ENCODE assay signal across 8 cellular contexts in the genomic region with DNA sequence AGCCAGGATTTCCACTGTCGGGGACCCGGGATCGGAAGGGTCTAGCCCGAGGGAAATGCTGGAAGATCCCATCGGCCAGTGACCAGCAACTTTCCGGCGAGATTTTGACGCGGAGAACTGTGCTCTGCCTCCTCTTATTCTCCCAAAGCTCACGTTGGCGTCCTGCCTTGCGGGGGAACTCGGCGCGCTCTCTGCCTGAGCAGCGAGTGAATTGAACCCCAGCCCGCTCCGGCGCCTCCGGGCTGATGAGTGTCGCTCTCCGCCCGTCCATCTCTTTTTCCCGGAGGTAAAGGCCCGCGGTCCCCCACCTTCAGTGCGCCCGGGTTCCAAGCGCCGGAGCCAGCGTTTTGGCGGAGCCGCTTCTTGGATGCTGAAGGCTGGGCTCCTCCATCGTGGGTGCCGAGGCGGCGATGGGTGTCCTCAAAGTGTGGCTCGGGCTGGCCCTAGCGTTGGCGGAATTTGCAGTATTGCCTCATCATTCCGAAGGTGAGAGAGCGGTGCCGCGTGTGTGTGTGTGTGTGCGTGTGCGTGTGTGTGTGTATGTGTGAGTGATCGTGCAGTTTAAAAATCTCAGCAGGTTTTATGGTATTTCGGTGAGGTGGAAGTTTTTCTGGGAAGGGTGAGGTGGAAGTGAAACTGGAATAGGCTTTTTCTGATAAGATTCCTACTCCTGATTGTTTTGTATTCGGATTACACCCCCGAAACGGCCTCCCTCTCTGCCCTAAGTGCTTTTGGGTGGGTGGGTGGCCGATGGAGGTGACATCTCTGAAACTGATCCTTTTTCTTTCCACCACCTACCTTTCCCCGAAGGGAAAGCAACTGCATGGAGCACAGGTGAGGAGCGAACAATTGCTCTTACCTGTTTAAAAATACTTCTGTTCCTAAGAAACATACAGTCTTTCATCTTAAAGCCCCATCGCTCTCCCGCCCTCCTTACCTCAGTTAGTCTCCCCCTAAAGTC. TPM values are rescaled to one million over a fixed set of nuclear protein-coding genes. Genes with fewer than 3 reads are reported as not detected.
A peak's percentile ranks its signal among the peaks of the same experiment; 100 is the strongest.
DNase-seq lines count a peak whose midpoint lies in the region; ATAC-seq and TF ChIP-seq lines count a peak whose summit lies in the region.

No MANE protein-coding gene starts in this region.

- H3K4me1 Mint-ChIP-seq in T-helper 1 cell treated with Interleukin-12 subunit alpha and Interleukin-12 subunit beta and Interleukin-4 antibody, amounts not matched to agents 30 μg/mL and 1 μg/mL, for 36 hours (ENCODE audit: low read depth) = peaks cover 25% of the 10 kb centered on the region

- WGBS in liver = 1% methylated on average over 56 of the region's 56 CpGs

- DNase-seq in GM03348 (ENCODE audit: low spot score) (peak; percentile 67), dorsolateral prefrontal cortex (peak; percentile 10 to 67 (median 47))
- peak; percentile 65 for DNase-seq in stimulated activated CD8-positive, alpha-beta memory T cell treated with anti-CD3 and anti-CD28 coated beads, Interleukin-4, amount 100 ng/mL, for 48 hours

- H3K27me3 Mint-ChIP-seq in T-helper 1 cell treated with Interleukin-12 subunit alpha and Interleukin-12 subunit beta and Interleukin-4 antibody, amounts not matched to agents 30 μg/mL and 1 μg/mL, for 36 hours (ENCODE audit: low read depth) = peaks cover 85% of the 10 kb centered on the region

- H3K27ac Mint-ChIP-seq in T-helper 1 cell treated with Interleukin-12 subunit alpha and Interleukin-12 subunit beta and Interleukin-4 antibody, amounts not matched to agents 30 μg/mL and 1 μg/mL, for 36 hours = peak overlapping the region; percentile 49

- H3K27me3 ChIP-seq in dorsolateral prefrontal cortex (peaks cover 0 to 3% (median 0%) of the 10 kb centered on the region in 45 donors), liver (ENCODE audit: control insufficient read depth in 4 of 4, insufficient read depth in 4 of 4, low read length in 3 of 4) (peaks cover 3 to 6% (median 4%) of the 10 kb centered on the region in 4 donors)

- ATAC-seq in HG03175 (IDR thresholded peaks at IDR 0.05; ENCODE audit: unreplicated experiment) (peak; percentile 30), GM21515 (IDR thresholded peaks at IDR 0.05; ENCODE audit: unreplicated experiment) (no peak), GM18858 (IDR thresholded peaks at IDR 0.05; ENCODE audit: unreplicated experiment) (no peak)

- no peak for TF ChIP-seq RAD21 in liver (IDR thresholded peaks at IDR 0.05)

- H3K4me3 ChIP-seq in dorsolateral prefrontal cortex (peak overlapping the region; percentile 51 to 88 (median 71)), liver (ENCODE audit: low read depth in 1 of 3, low read length in 3 of 3) (peak overlapping the region; percentile 38 to 54 (median 41))

- H3K36me3 ChIP-seq in liver (ENCODE audit: control insufficient read depth in 4 of 4, insufficient read depth in 3 of 4, low read depth in 1 of 4, low read length in 3 of 4) = no peaks in the 10 kb centered on the region

- intact Hi-C loops in dorsolateral prefrontal cortex (cut with DNase I) = loop anchor here in 1 of 2 donors (5.0 kb wide), 1 partner anchor 459 kb away; no protein-coding TSS in a partner anchor

- TF ChIP-seq CTCF in dorsolateral prefrontal cortex (IDR thresholded peaks at IDR 0.05 in 54 of 56, conservative IDR thresholded peaks at IDR 0.05 in 2 of 56; ENCODE audit: low read depth in 1 of 56, partially characterized antibody in 56 of 56) (no peak), liver (IDR thresholded peaks at IDR 0.05; ENCODE audit: low read depth, low read length, missing input control) (no peak)

- H3K9me3 Mint-ChIP-seq in T-helper 1 cell treated with Interleukin-12 subunit alpha and Interleukin-12 subunit beta and Interleukin-4 antibody, amounts not matched to agents 30 μg/mL and 1 μg/mL, for 36 hours = no peaks in the 10 kb centered on the region

- peaks cover 9 to 32% (median 27%) of the 10 kb centered on the region in 4 donors for H3K4me1 ChIP-seq in liver (ENCODE audit: control insufficient read depth in 4 of 4, insufficient read depth in 4 of 4, low read length in 3 of 4)

- H3K4me3 Mint-ChIP-seq in T-helper 1 cell treated with Interleukin-12 subunit alpha and Interleukin-12 subunit beta and Interleukin-4 antibody, amounts not matched to agents 30 μg/mL and 1 μg/mL, for 36 hours = peak overlapping the region; percentile 89

- H3K9ac ChIP-seq in liver (ENCODE audit: low read depth in 1 of 2, low read length in 2 of 2) = peak overlapping the region in 1 of 2 donors; percentile 58

- no peaks in the 10 kb centered on the region for H3K36me3 Mint-ChIP-seq in T-helper 1 cell treated with Interleukin-12 subunit alpha and Interleukin-12 subunit beta and Interleukin-4 antibody, amounts not matched to agents 30 μg/mL and 1 μg/mL, for 36 hours (ENCODE audit: low read depth)

- H3K27ac ChIP-seq in dorsolateral prefrontal cortex = peak overlapping the region in 42 of 59 donors; percentile 6 to 82 (median 70)
- peak overlapping the region in 1 of 2 donors; percentile 42 for H3K27ac ChIP-seq in liver (ENCODE audit: low read depth in 1 of 2, low read length in 2 of 2)

- H3K9me3 ChIP-seq in liver (ENCODE audit: control insufficient read depth in 4 of 4, low read length in 3 of 4) = no peaks in the 10 kb centered on the region

TF ChIP-seq in liver, 16 proteins besides CTCF, POLR2A, EP300 and RAD21:
- TF ChIP-seq ATF3 (IDR thresholded peaks at IDR 0.05) = no peak
- TF ChIP-seq HNF4A (conservative IDR thresholded peaks at IDR 0.05) = peak; percentile 9 to 16
- TF ChIP-seq YY1 (IDR thresholded peaks at IDR 0.05) = peak; percentile 3

RNA-seq across cellular contexts. Expression of gene FRAS1, which starts 0.8 kb away (rescaled TPM):
- 10 to 100 TPM; 10.7 to 50.8 (median 20.9) TPM for total RNA-seq in dorsolateral prefrontal cortex
- total RNA-seq in liver = 1 to 10 TPM; 1.8 to 6.0 TPM
- polyA plus RNA-seq in liver = under 1 TPM; 0.08 to 0.28 TPM
